In the genomic region with DNA sequence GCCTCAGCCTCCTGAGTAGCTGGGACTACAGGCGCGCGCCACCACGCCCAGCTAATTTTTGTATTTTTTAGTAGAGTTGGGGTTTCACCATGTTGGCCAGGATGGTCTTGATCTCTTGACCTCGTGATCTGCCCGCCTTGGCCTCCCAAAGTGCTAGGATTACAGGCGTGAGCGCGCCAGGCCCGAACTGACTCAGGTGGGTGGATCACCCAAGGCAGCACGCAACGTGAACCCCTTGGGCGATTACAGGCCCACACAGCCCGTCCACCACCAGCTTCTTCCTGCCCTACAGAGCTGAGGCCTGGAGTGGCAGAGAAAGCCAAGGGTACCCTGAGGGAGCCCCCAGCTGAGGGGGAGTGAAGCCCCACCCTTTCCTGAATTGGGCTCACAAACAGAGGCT, we compare ENCODE assay signal across 20 cellular contexts. TPM values are rescaled to one million over a fixed set of nuclear protein-coding genes. Genes with fewer than 3 reads are reported as not detected.
"Had no signal": no experiment of that assay in that cellular context is flagged by ENCODE, and none has a peak within 500 bp of the region (broad histone marks: within the 10 kb centered on the region; RNA-seq: fewer than 3 reads in every experiment).

No MANE protein-coding gene starts in this region.

RNA-seq across cellular contexts. Expression of a gene that starts 17.6 kb away (rescaled TPM):
- total RNA-seq: ascending aorta, astrocyte, cardiac muscle cell, cerebellum, chondrocyte had no signal
- polyA plus RNA-seq: cardiac muscle cell had no signal

RNA-seq across cellular contexts. Expression of a gene that starts 17.7 kb away (rescaled TPM):
- total RNA-seq: activated naive CD4-positive, alpha-beta T cell treated with anti-CD3 and anti-CD28 coated beads for 36 hours; activated naive CD4-positive, alpha-beta T cell treated with anti-CD3 and anti-CD28 coated beads, Interleukin-2, amount 50 U/mL, for 72 hours; activated naive CD8-positive, alpha-beta T cell treated with anti-CD3 and anti-CD28 coated beads for 36 hours; activated naive CD8-positive, alpha-beta T cell treated with anti-CD3 and anti-CD28 coated beads, Interleukin-2, amount 10 ng/mL, durations not matched to agents 7 days and 5 days; activated T-cell treated with anti-CD3 and anti-CD28 coated beads, Interleukin-2, amount 50 U/mL, for 4 hours; activated T-cell treated with anti-CD3 and anti-CD28 coated beads, Interleukin-2, amount 50 U/mL, for 72 hours; activated T-helper 1 cell treated with anti-CD3 and anti-CD28 coated beads, Interleukin-12 subunit alpha, Interleukin-12 subunit beta, Interleukin-2, Interleukin-4 antibody, amounts not matched to agents 30 ng/mL and 10 ng/mL and 1 ng/mL, durations not matched to agents 14 hours and 24 hours and 36 hours; activated T-helper 17 cell treated with anti-CD3 and anti-CD28 coated beads, Interleukin-2, amount 50 U/mL, for 72 hours; activated T-helper 2 cell treated with anti-CD3 and anti-CD28 coated beads, Interferon-gamma antibody, Interleukin-2, Interleukin-4, amounts not matched to agents 10 μg/mL and 5 μg/mL and 100 μg/mL, durations not matched to agents 14 hours and 24 hours and 36 hours; adrenal gland; aorta; ascending aorta; astrocyte; body of pancreas; bronchial epithelial cell; cardiac muscle cell; cardiac septum; cerebellum; chondrocyte had no signal
- polyA plus RNA-seq: adipose tissue, adrenal gland, aorta, cardiac muscle cell had no signal
